12 cellular contexts compared by ENCODE assay signal in genomic region chr11:134024420-134025085, GRCh38. TPM values are rescaled to one million over a fixed set of nuclear protein-coding genes. Genes with fewer than 3 reads are reported as not detected.
DNase-seq lines count a peak whose midpoint lies in the region; ATAC-seq and TF ChIP-seq lines count a peak whose summit lies in the region.
"Had no signal": no experiment of that assay in that cellular context is flagged by ENCODE, and none has a peak within 500 bp of the region (broad histone marks: within the 10 kb centered on the region; RNA-seq: fewer than 3 reads in every experiment).

No MANE protein-coding gene starts in this region.

- intact Hi-C loops in psoas muscle (cut with DNase I) = no loop called here
- intact Hi-C loops in tibial artery (cut with DNase I; ENCODE audit: low total_unique reads) = no loop called here
- intact Hi-C loops in vagina (cut with DNase I) = no loop called here

- DNase-seq in Caki2 (ENCODE audit: low read depth) (peak; percentile 2), H7 (peak; percentile 62), psoas muscle (no peak), tibial artery (no peak), vagina (ENCODE audit: extremely low spot score in 2 of 2) (no peak), right atrium auricular region (ENCODE audit: low spot score) (no peak)
- DNase-seq: activated naive CD8-positive, alpha-beta T cell treated with anti-CD3 and anti-CD28 coated beads, Interleukin-2, amount 10 ng/mL, durations not matched to agents 7 days and 5 days; Calu3; upper lobe of right lung had no signal

- in situ Hi-C loops in Caki2 (cut with HindIII; ENCODE audit: low pct_unique_long_range_greater_than_20kb, low sequenced_read_pairs) = no loop called here

- H3K27me3 ChIP-seq in H7 (ENCODE audit: control insufficient read depth, insufficient read depth, low read length) = no peaks in the 10 kb centered on the region; the same call in 1 of the 2 replicates
- H3K27me3 ChIP-seq in psoas muscle (ENCODE audit: insufficient read depth in 3 of 3, low read length in 2 of 3) = no peaks in the 10 kb centered on the region
- H3K27me3 ChIP-seq in tibial artery = peaks cover 0 to 33% of the 10 kb centered on the region in 2 donors
- no peaks in the 10 kb centered on the region for H3K27me3 ChIP-seq in vagina
- no peaks in the 10 kb centered on the region for H3K27me3 ChIP-seq in right atrium auricular region

- H3K4me1 ChIP-seq in psoas muscle = no peaks in the 10 kb centered on the region
- peaks cover 0 to 10% (median 3%) of the 10 kb centered on the region in 4 donors for H3K4me1 ChIP-seq in tibial artery
- H3K4me1 ChIP-seq in vagina = no peaks in the 10 kb centered on the region
- H3K4me1 ChIP-seq in right atrium auricular region = peaks cover 0 to 18% of the 10 kb centered on the region in 2 donors
- H3K4me1 ChIP-seq: upper lobe of right lung had no signal

- WGBS in psoas muscle, 3 donors = 41 to 67% (median 55%) methylated on average over 16 of the region's 16 CpGs

- peak; percentile 59 for ATAC-seq in SK-N-SH treated with all-trans-retinoic acid at 6 μM for 48 hours
- ATAC-seq in psoas muscle = peak; percentile 23 to 44 (median 35)
- ATAC-seq: left lobe of liver, upper lobe of right lung had no signal

- no peaks in the 10 kb centered on the region for H3K36me3 ChIP-seq in H7 (replicated peaks; ENCODE audit: control insufficient read depth, insufficient read depth, low read length)
- no peaks in the 10 kb centered on the region for H3K36me3 ChIP-seq in psoas muscle (ENCODE audit: insufficient read depth in 1 of 2, low read depth in 1 of 2)
- no peaks in the 10 kb centered on the region for H3K36me3 ChIP-seq in tibial artery
- no peaks in the 10 kb centered on the region for H3K36me3 ChIP-seq in vagina
- no peaks in the 10 kb centered on the region for H3K36me3 ChIP-seq in right atrium auricular region
- H3K36me3 ChIP-seq: neutrophil, upper lobe of right lung had no signal

- H3K9me3 ChIP-seq in psoas muscle (no peaks in the 10 kb centered on the region), tibial artery (no peaks in the 10 kb centered on the region), vagina (no peaks in the 10 kb centered on the region), right atrium auricular region (no peaks in the 10 kb centered on the region)
- H3K9me3 ChIP-seq: neutrophil, upper lobe of right lung had no signal

- no peak overlapping the region for H3K4me3 ChIP-seq in H7 (ENCODE audit: insufficient read depth, low read depth, low read length)
- H3K4me3 ChIP-seq in psoas muscle = no peak overlapping the region
- no peak overlapping the region for H3K4me3 ChIP-seq in tibial artery
- no peak overlapping the region for H3K4me3 ChIP-seq in vagina
- no peak overlapping the region for H3K4me3 ChIP-seq in right atrium auricular region
- H3K4me3 ChIP-seq: upper lobe of right lung had no signal

- H3K27ac ChIP-seq in psoas muscle (no peak overlapping the region), tibial artery (no peak overlapping the region), vagina (no peak overlapping the region), right atrium auricular region (no peak overlapping the region)
- H3K27ac ChIP-seq: neutrophil, upper lobe of right lung had no signal

- TF ChIP-seq CTCF in psoas muscle (IDR thresholded peaks at IDR 0.05) (no peak), tibial artery (IDR thresholded peaks at IDR 0.05) (no peak), vagina (IDR thresholded peaks at IDR 0.05) (no peak), right atrium auricular region (IDR thresholded peaks at IDR 0.05) (no peak)

- TF ChIP-seq POLR2A in vagina (IDR thresholded peaks at IDR 0.05) = no peak

TF ChIP-seq in SK-N-SH treated with all-trans-retinoic acid at 6 μM for 48 hours, 23 proteins besides CTCF, POLR2A, EP300 and RAD21:
- TF ChIP-seq TCF4 (CRISPR knock-in tag; IDR thresholded peaks at IDR 0.05; ENCODE audit: borderline replicate concordance) (no peak), RARB (CRISPR knock-in tag; IDR thresholded peaks at IDR 0.05) (no peak), CSDC2 (CRISPR knock-in tag; IDR thresholded peaks at IDR 0.05) (no peak), ESRRG (CRISPR knock-in tag; IDR thresholded peaks at IDR 0.05) (no peak), ZFP30 (CRISPR knock-in tag; IDR thresholded peaks at IDR 0.05) (no peak), PATZ1 (CRISPR knock-in tag; IDR thresholded peaks at IDR 0.05; ENCODE audit: borderline replicate concordance) (no peak), PPARA (CRISPR knock-in tag; IDR thresholded peaks at IDR 0.05; ENCODE audit: borderline replicate concordance) (no peak), BACH2 (CRISPR knock-in tag; IDR thresholded peaks at IDR 0.05; ENCODE audit: borderline replicate concordance) (no peak), TOX (CRISPR knock-in tag; IDR thresholded peaks at IDR 0.05; ENCODE audit: borderline replicate concordance) (no peak), OSR1 (CRISPR knock-in tag; IDR thresholded peaks at IDR 0.05) (no peak), ZC3H10 (CRISPR knock-in tag; IDR thresholded peaks at IDR 0.05) (no peak), ARNTL (CRISPR knock-in tag; IDR thresholded peaks at IDR 0.05; ENCODE audit: borderline replicate concordance, low read depth) (no peak), SNAI2 (CRISPR knock-in tag; IDR thresholded peaks at IDR 0.05) (no peak), ZNF70 (CRISPR knock-in tag; IDR thresholded peaks at IDR 0.05) (no peak), ZNF8 (CRISPR knock-in tag; IDR thresholded peaks at IDR 0.05) (no peak), ZFP3 (CRISPR knock-in tag; IDR thresholded peaks at IDR 0.05) (no peak), TSHZ2 (CRISPR knock-in tag; IDR thresholded peaks at IDR 0.05) (no peak)
- TF ChIP-seq, protein P1, sequence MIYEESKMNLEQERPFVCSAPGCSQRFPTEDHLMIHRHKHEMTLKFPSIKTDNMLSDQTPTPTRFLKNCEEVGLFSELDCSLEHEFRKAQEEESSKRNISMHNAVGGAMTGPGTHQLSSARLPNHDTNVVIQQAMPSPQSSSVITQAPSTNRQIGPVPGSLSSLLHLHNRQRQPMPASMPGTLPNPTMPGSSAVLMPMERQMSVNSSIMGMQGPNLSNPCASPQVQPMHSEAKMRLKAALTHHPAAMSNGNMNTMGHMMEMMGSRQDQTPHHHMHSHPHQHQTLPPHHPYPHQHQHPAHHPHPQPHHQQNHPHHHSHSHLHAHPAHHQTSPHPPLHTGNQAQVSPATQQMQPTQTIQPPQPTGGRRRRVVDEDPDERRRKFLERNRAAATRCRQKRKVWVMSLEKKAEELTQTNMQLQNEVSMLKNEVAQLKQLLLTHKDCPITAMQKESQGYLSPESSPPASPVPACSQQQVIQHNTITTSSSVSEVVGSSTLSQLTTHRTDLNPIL (CRISPR knock-in tag; IDR thresholded peaks at IDR 0.05; ENCODE audit: low read depth) = no peak

RNA-seq across cellular contexts. Expression of gene JAM3, which starts 44.3 kb away (rescaled TPM):
- total RNA-seq in Caki2 (2014; rRNA removed; shearing (Covaris generic); ENCODE audit: low replicate concordance) = not detected in 2 replicates
- 34.4 and 40.8 TPM in 2 replicates for total RNA-seq in H7 (2014; rRNA removed; shearing (Covaris generic))
- total RNA-seq in psoas muscle (10 to 100 TPM in 1 of 4 donors, 1 to 10 TPM in 3; 2.4 to 12.7 (median 7.7) TPM), vagina (31.7 TPM), right atrium auricular region (10 to 100 TPM; 28.5 to 38.1 TPM)
- 1 to 10 TPM; 3.0 to 5.8 (median 3.9) TPM for polyA plus RNA-seq in psoas muscle
- total RNA-seq: Calu3 had no signal

Comparison
In these comparisons a context has a peak if more than half of its experiments do, and no peak if none do; other contexts are left out.
1. DNase-seq: peak in Caki2 (single experiment) and H7 (single experiment); none in psoas muscle (0 of 2), tibial artery (0 of 2), vagina (0 of 2) and right atrium auricular region (single experiment).